ENCODE assay signal across 20 cellular contexts in the genomic region with DNA sequence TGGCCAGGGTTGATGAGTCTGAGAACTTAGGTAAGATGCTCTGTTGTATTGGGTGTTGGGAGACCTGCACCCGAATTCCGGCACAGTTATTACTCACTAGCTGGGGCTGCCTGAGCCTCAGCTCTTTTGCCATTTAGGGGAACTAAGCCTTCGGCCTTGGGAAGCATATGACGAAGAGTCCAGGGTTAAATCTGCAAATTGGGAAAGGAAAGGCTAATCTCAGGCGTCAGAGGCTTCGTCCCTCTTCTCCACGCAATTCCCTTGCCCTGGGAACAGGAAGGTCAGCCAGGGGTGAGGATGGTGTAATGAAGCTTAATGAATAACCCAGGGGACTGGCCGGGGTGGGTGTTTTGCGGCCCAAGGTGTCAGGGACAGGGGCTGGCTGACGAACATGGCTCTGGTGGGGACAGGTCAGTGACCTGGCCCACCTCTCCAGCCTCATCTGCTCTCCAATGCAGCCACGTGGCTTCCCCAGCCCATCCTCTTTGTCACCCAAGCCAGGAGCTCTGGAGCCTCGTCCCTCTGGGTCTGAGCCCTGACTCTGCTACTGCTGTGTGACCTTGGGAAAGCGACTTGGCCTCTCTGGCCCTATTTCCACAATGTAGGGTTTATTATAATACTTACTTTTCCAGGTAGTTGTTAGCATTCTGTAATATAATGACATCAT. TPM values are rescaled to one million over a fixed set of nuclear protein-coding genes. Genes with fewer than 3 reads are reported as not detected.
DNase-seq lines count a peak whose midpoint lies in the region; ATAC-seq and TF ChIP-seq lines count a peak whose summit lies in the region.
"Had no signal": no experiment of that assay in that cellular context is flagged by ENCODE, and none has a peak within 500 bp of the region (broad histone marks: within the 10 kb centered on the region; RNA-seq: fewer than 3 reads in every experiment).

No MANE protein-coding gene starts in this region.

- peaks cover 15% of the 10 kb centered on the region for H3K4me1 Mint-ChIP-seq in endodermal cell

- no CpG with 5 or more reads among the region's 13 CpGs for WGBS in IMR-90 (ENCODE audit: extremely low coverage in 2 of 2, insufficient read length in 1 of 2), 2 experiments
- 84 to 91% methylated on average over 8 to 13 of the region's 13 CpGs for WGBS in endodermal cell (ENCODE audit: insufficient coverage in 1 of 2, insufficient read length in 1 of 2), 2 experiments

- peak; percentile 4 for DNase-seq in IMR-90
- DNase-seq in endodermal cell: peak; percentile 53
- DNase-seq in lower lobe of right lung: peak; percentile 49
- DNase-seq in stromal cell of bone marrow (ENCODE audit: low read depth): peak; percentile 18
- DNase-seq in vagina (ENCODE audit: extremely low spot score in 2 of 2): no peak
- no peak for DNase-seq in retina
- DNase-seq: activated effector memory CD4-positive, alpha-beta T cell treated with Interleukin-2 at 50 U/mL for 16 hours; amniotic stem cell; DMS79; Kasumi-1; midbrain; NCI-H1417 treated with DMSO at 0.1 percent for 48 hours; NCI-H226; SHP77; T-helper 17 cell had no signal

- H2BK5ac ChIP-seq in IMR-90 (ENCODE audit: low read depth, low read length, poor library complexity, severe bottlenecking): no peak overlapping the region

- H3K9ac ChIP-seq in IMR-90 (ENCODE audit: low read depth, low read length) (no peak overlapping the region), endodermal cell (ENCODE audit: extremely low read depth, low read length, poor library complexity, severe bottlenecking) (no peak overlapping the region)

- TF ChIP-seq CTCF in IMR-90 (conservative IDR thresholded peaks at IDR 0.05; ENCODE audit: low read depth, low read length) (no peak), endodermal cell (conservative IDR thresholded peaks at IDR 0.05) (no peak), lower lobe of right lung (IDR thresholded peaks at IDR 0.05) (no peak), vagina (IDR thresholded peaks at IDR 0.05) (no peak)

- H3K4me1 ChIP-seq in IMR-90 (ENCODE audit: control insufficient read depth, insufficient read depth, low read length): peaks cover 2% of the 10 kb centered on the region; the same call in 1 of the 2 replicates
- H3K4me1 ChIP-seq in endodermal cell (ENCODE audit: control insufficient read depth, insufficient read depth, low read length): peaks cover 11% of the 10 kb centered on the region
- H3K4me1 ChIP-seq in lower lobe of right lung: peaks cover 32% of the 10 kb centered on the region
- H3K4me1 ChIP-seq in vagina: peaks cover 6% of the 10 kb centered on the region

- no peaks in the 10 kb centered on the region; the same call in 1 of the 2 replicates for H3K27me3 ChIP-seq in IMR-90 (ENCODE audit: control insufficient read depth, insufficient read depth, low read length)
- H3K27me3 ChIP-seq in endodermal cell (ENCODE audit: control insufficient read depth, insufficient read depth, low read length, poor library complexity, severe bottlenecking): no peaks in the 10 kb centered on the region
- H3K27me3 ChIP-seq in lower lobe of right lung (ENCODE audit: low read depth): peaks cover 3% of the 10 kb centered on the region
- H3K27me3 ChIP-seq in vagina: no peaks in the 10 kb centered on the region

- POLR2A ChIA-PET in IMR-90 (lab: Charles Lee; ENCODE audit: unreplicated experiment): no interaction called here

- H2AK5ac ChIP-seq in IMR-90 (ENCODE audit: low read depth, low read length): no peak overlapping the region

- H2BK20ac ChIP-seq in IMR-90 (ENCODE audit: low read depth, low read length): no peak overlapping the region

- no peak overlapping the region for H2BK15ac ChIP-seq in IMR-90 (ENCODE audit: low read depth, low read length)

- no peaks in the 10 kb centered on the region for H3K9me3 Mint-ChIP-seq in endodermal cell

- intact Hi-C loops in IMR-90 (cut with micrococcal nuclease): no loop called here
- intact Hi-C loops in lower lobe of right lung (cut with DNase I): no loop called here
- intact Hi-C loops in vagina (cut with DNase I): no loop called here

- H2BK120ac ChIP-seq in IMR-90 (ENCODE audit: low read depth, low read length): no peak overlapping the region

- H2AK9ac ChIP-seq in IMR-90 (replicated peaks; ENCODE audit: low read depth, low read length, poor library complexity): no peak overlapping the region

- no peaks in the 10 kb centered on the region for H3K36me3 ChIP-seq in IMR-90 (ENCODE audit: control insufficient read depth, insufficient read depth, low read length)
- no peaks in the 10 kb centered on the region for H3K36me3 ChIP-seq in endodermal cell (ENCODE audit: control insufficient read depth, insufficient read depth, low read length)
- no peaks in the 10 kb centered on the region for H3K36me3 ChIP-seq in lower lobe of right lung
- H3K36me3 ChIP-seq in vagina: no peaks in the 10 kb centered on the region
- H3K36me3 ChIP-seq: tibial artery had no signal

- H3K18ac ChIP-seq in IMR-90 (ENCODE audit: low read depth, low read length): no peak overlapping the region

- no peak overlapping the region for H3K4me2 ChIP-seq in IMR-90 (ENCODE audit: low read depth, low read length)
- H3K4me2 ChIP-seq: smooth muscle cell had no signal

- CTCF ChIA-PET in IMR-90 (lab: Yijun Ruan, JAX): interaction anchor here (0.7 kb wide), 1 partner anchor 74 kb away, joined by 4 read pairs; no protein-coding TSS in a partner anchor

- no peak overlapping the region for H3K27ac Mint-ChIP-seq in endodermal cell
- H3K27ac Mint-ChIP-seq: T-helper 17 cell had no signal

- H2AFZ ChIP-seq in IMR-90 (replicated peaks; ENCODE audit: low read length, poor library complexity): no peak overlapping the region

- no peak overlapping the region for H3K56ac ChIP-seq in IMR-90 (ENCODE audit: extremely low read depth, insufficient read depth, low read length)

- no peak overlapping the region for H4K5ac ChIP-seq in IMR-90 (ENCODE audit: low read depth, low read length)

- no peak overlapping the region for H4K91ac ChIP-seq in IMR-90 (ENCODE audit: insufficient read depth, low read depth, low read length)

- no peaks in the 10 kb centered on the region for H4K20me1 ChIP-seq in IMR-90 (ENCODE audit: insufficient read depth, low read length)

- TF ChIP-seq POLR2A in IMR-90 (IDR thresholded peaks at IDR 0.05; ENCODE audit: low read depth, low read length): no peak
- TF ChIP-seq POLR2A in vagina (IDR thresholded peaks at IDR 0.05): no peak

- TF ChIP-seq RAD21 in IMR-90 (IDR thresholded peaks at IDR 0.05; ENCODE audit: low read length): no peak

- H3K23ac ChIP-seq in IMR-90 (ENCODE audit: low read depth, low read length): no peak overlapping the region

- H3K36me3 Mint-ChIP-seq in endodermal cell (ENCODE audit: low read depth): no peaks in the 10 kb centered on the region

- H3K79me1 ChIP-seq in IMR-90 (ENCODE audit: low read depth in 1 of 2, low read length in 2 of 2): peaks cover 0 to 8% of the 10 kb centered on the region in 2 experiments; a peak in 2 of 4 replicates

- no peaks in the 10 kb centered on the region for H3K27me3 Mint-ChIP-seq in endodermal cell (ENCODE audit: insufficient read depth)

- H3K4me3 Mint-ChIP-seq in endodermal cell: no peak overlapping the region
- H3K4me3 Mint-ChIP-seq: T-helper 17 cell had no signal

- no peak overlapping the region for H3K4ac ChIP-seq in IMR-90 (ENCODE audit: low read depth, low read length)

- no peak overlapping the region for H4K8ac ChIP-seq in IMR-90 (ENCODE audit: low read depth in 2 of 2, low read length in 2 of 2)

- ATAC-seq in IMR-90 (ENCODE audit: low read depth) (no peak), lower lobe of right lung (peak; percentile 26 to 34), GM19324 (IDR thresholded peaks at IDR 0.05; ENCODE audit: low FRiP score, unreplicated experiment) (no peak)
- ATAC-seq: T-helper 17 cell had no signal

- BruUV-seq in IMR-90 (replicated peaks; lab: Mats Ljungman, UMichigan): no TSS peak

- H3K4me3 ChIP-seq in IMR-90 (ENCODE audit: insufficient read depth, low read depth, low read length) (no peak overlapping the region), endodermal cell (ENCODE audit: low read length) (no peak overlapping the region), lower lobe of right lung (no peak overlapping the region), vagina (no peak overlapping the region)
- H3K4me3 ChIP-seq: smooth muscle cell, tibial artery had no signal

- dilution Hi-C loops in IMR-90 (cut with HindIII; ENCODE audit: low sequenced_read_pairs, unreplicated experiment): no loop called here

- H3K9me1 ChIP-seq in IMR-90 (ENCODE audit: insufficient read depth, low read length): no peaks in the 10 kb centered on the region

- no peaks in the 10 kb centered on the region for H3K9me3 ChIP-seq in IMR-90 (ENCODE audit: control insufficient read depth, insufficient read depth, low read length)
- H3K9me3 ChIP-seq in endodermal cell (ENCODE audit: control insufficient read depth, low read length): no peaks in the 10 kb centered on the region
- no peaks in the 10 kb centered on the region for H3K9me3 ChIP-seq in lower lobe of right lung
- no peaks in the 10 kb centered on the region for H3K9me3 ChIP-seq in vagina
- H3K9me3 ChIP-seq: tibial artery had no signal

- in situ Hi-C loops in IMR-90 (cut with MboI; ENCODE audit: low sequenced_read_pairs): no loop called here

- H3K14ac ChIP-seq in IMR-90 (replicated peaks; ENCODE audit: low read depth, low read length): no peak overlapping the region

- no peak overlapping the region for H3K27ac ChIP-seq in IMR-90 (ENCODE audit: insufficient read depth, low read length)
- H3K27ac ChIP-seq in endodermal cell (ENCODE audit: low read depth, low read length): no peak overlapping the region
- no peak overlapping the region for H3K27ac ChIP-seq in lower lobe of right lung
- no peak overlapping the region for H3K27ac ChIP-seq in vagina
- H3K27ac ChIP-seq: tibial artery had no signal

RNA-seq across cellular contexts. Expression of a gene that starts 3.8 kb away (rescaled TPM):
- total RNA-seq in IMR-90 (2012; rRNA removed): 5.6 and 6.3 TPM in 2 replicates
- polyA plus RNA-seq in IMR-90 (2012; rRNA removed): 10.9 and 13.4 TPM in 2 replicates
- polyA plus RNA-seq in IMR-90 (2012; cell fraction: cytosol; rRNA removed): 13.3 and 17.0 TPM in 2 replicates
- 6.4 and 14.7 TPM in 2 replicates for polyA plus RNA-seq in IMR-90 (2012; cell fraction: nucleus; rRNA removed; ENCODE audit: low replicate concordance)
- total RNA-seq in endodermal cell: 1 to 10 TPM; 2.4 to 5.7 TPM
- 3.9 TPM for polyA plus RNA-seq in endodermal cell (2013, experiment 1 of 2)
- 6.6 TPM for polyA plus RNA-seq in endodermal cell (2013, experiment 2 of 2)
- total RNA-seq in lower lobe of right lung: 12.8 TPM
- total RNA-seq in vagina: not detected

RNA-seq across cellular contexts. Expression of a gene that starts 14.7 kb away (rescaled TPM):
- not detected in 2 replicates for total RNA-seq in IMR-90 (2012; rRNA removed)
- polyA plus RNA-seq in IMR-90 (2012; rRNA removed): not detected in 2 replicates
- not detected in 2 replicates for polyA plus RNA-seq in IMR-90 (2012; cell fraction: cytosol; rRNA removed)
- not detected in 2 replicates for polyA plus RNA-seq in IMR-90 (2012; cell fraction: nucleus; rRNA removed; ENCODE audit: low replicate concordance)
- total RNA-seq in endodermal cell: not detected
- polyA plus RNA-seq in endodermal cell (2013, experiment 1 of 2): not detected
- not detected for polyA plus RNA-seq in endodermal cell (2013, experiment 2 of 2)
- 1.1 TPM for total RNA-seq in lower lobe of right lung
- not detected for total RNA-seq in vagina
- total RNA-seq: cerebellum, glomerular endothelial cell, smooth muscle cell, T-helper 17 cell had no signal
- polyA plus RNA-seq: smooth muscle cell had no signal

RNA-seq across cellular contexts. Expression of a gene that starts 53.3 kb away (rescaled TPM):
- not detected in 2 replicates for total RNA-seq in IMR-90 (2012; rRNA removed)
- polyA plus RNA-seq in IMR-90 (2012; rRNA removed): not detected in 2 replicates
- polyA plus RNA-seq in IMR-90 (2012; cell fraction: cytosol; rRNA removed): not detected in 2 replicates
- not detected in 2 replicates for polyA plus RNA-seq in IMR-90 (2012; cell fraction: nucleus; rRNA removed; ENCODE audit: low replicate concordance)
- under 1 TPM in 1 of 2 donors, not detected in 1; 0.18 TPM for total RNA-seq in endodermal cell
- 8.2 TPM for polyA plus RNA-seq in endodermal cell (2013, experiment 1 of 2)
- polyA plus RNA-seq in endodermal cell (2013, experiment 2 of 2): 7.5 TPM
- not detected for total RNA-seq in lower lobe of right lung
- not detected for total RNA-seq in vagina
- total RNA-seq: glomerular endothelial cell, smooth muscle cell, T-helper 17 cell had no signal
- polyA plus RNA-seq: smooth muscle cell had no signal

RNA-seq across cellular contexts. Expression of a gene that starts 60.0 kb away (rescaled TPM):
- total RNA-seq in IMR-90 (2012; rRNA removed): 7.3 and 8.1 TPM in 2 replicates
- polyA plus RNA-seq in IMR-90 (2012; rRNA removed): 37.1 and 44.5 TPM in 2 replicates
- polyA plus RNA-seq in IMR-90 (2012; cell fraction: cytosol; rRNA removed): 29.3 and 37.5 TPM in 2 replicates
- 12.4 and 18.7 TPM in 2 replicates for polyA plus RNA-seq in IMR-90 (2012; cell fraction: nucleus; rRNA removed; ENCODE audit: low replicate concordance)
- total RNA-seq in endodermal cell: 10 to 100 TPM; 19.6 to 27.6 TPM
- 25.2 TPM for polyA plus RNA-seq in endodermal cell (2013, experiment 1 of 2)
- 24.0 TPM for polyA plus RNA-seq in endodermal cell (2013, experiment 2 of 2)
- 44.8 TPM for total RNA-seq in lower lobe of right lung
- total RNA-seq in vagina: 38.1 TPM

Comparison
In these comparisons a context has a peak if more than half of its experiments do, and no peak if none do; other contexts are left out.
1. ATAC-seq: peak in lower lobe of right lung (2 of 2); none in IMR-90 (single experiment) and GM19324 (single experiment).
2. DNase-seq: peak in IMR-90 (single experiment), endodermal cell (single experiment), lower lobe of right lung (single experiment) and stromal cell of bone marrow (single experiment); none in vagina (0 of 2) and retina (single experiment).